Comparison of ENCODE assay signal across 10 cellular contexts in genomic region chr4:150126880-150127236, GRCh38. TPM values are rescaled to one million over a fixed set of nuclear protein-coding genes. Genes with fewer than 3 reads are reported as not detected.
DNase-seq lines count a peak whose midpoint lies in the region; ATAC-seq and TF ChIP-seq lines count a peak whose summit lies in the region.
"Had no signal": no experiment of that assay in that cellular context is flagged by ENCODE, and none has a peak within 500 bp of the region (broad histone marks: within the 10 kb centered on the region; RNA-seq: fewer than 3 reads in every experiment).

No MANE protein-coding gene starts in this region.

- CTCF ChIA-PET in RWPE1 (lab: Yijun Ruan, JAX): no interaction called here

- H3K36me3 Mint-ChIP-seq in naive B cell: peaks cover 0 to 4% of the 10 kb centered on the region in 2 donors
- H3K36me3 Mint-ChIP-seq: activated naive CD8-positive, alpha-beta T cell treated with anti-CD3 and anti-CD28 coated beads for 36 hours; natural killer cell treated with Interleukin-12 subunit alpha and Interleukin-12 subunit beta and Interleukin-15 and Interleukin-18, amount 100 ng/mL, for 72 hours had no signal

- POLR2A ChIA-PET in RWPE1 (lab: Yijun Ruan, JAX; ENCODE audit: low non-redundant PET): no interaction called here

- peak; percentile 18 for DNase-seq in RWPE1 (ENCODE audit: low spot score)
- DNase-seq in naive B cell: peak; percentile 29
- no peak for DNase-seq in epidermal melanocyte (ENCODE audit: insufficient read length, low spot score)
- DNase-seq in stimulated activated CD4-positive, alpha-beta T cell treated with anti-CD3 and anti-CD28 coated beads, Interleukin-4, amount 100 ng/mL, for 1 hour: no peak
- no peak for DNase-seq in cerebellar nuclear complex (lab: John Stamatoyannopoulos, UW)
- no peak for DNase-seq in stimulated activated CD4-positive, alpha-beta T cell treated with anti-CD3 and anti-CD28 coated beads, Interleukin-4, amount 100 ng/mL, for 24 hours
- DNase-seq: activated naive CD8-positive, alpha-beta T cell treated with anti-CD3 and anti-CD28 coated beads for 36 hours had no signal

- H3K27me3 Mint-ChIP-seq in naive B cell: peaks cover 0 to 27% (median 11%) of the 10 kb centered on the region in 3 donors

- TF ChIP-seq CTCF in RWPE1 (conservative IDR thresholded peaks at IDR 0.05; ENCODE audit: low read depth): no peak

- H3K27ac Mint-ChIP-seq in naive B cell: peak overlapping the region in 5 of 6 donors; percentile 51 to 95 (median 79)
- H3K27ac Mint-ChIP-seq: activated naive CD8-positive, alpha-beta T cell treated with anti-CD3 and anti-CD28 coated beads for 36 hours; natural killer cell treated with Interleukin-12 subunit alpha and Interleukin-12 subunit beta and Interleukin-15 and Interleukin-18, amount 100 ng/mL, for 72 hours had no signal

- peaks cover 0 to 15% (median 6%) of the 10 kb centered on the region in 7 donors for H3K9me3 Mint-ChIP-seq in naive B cell

- H3K27ac ChIP-seq in RWPE1: no peak overlapping the region

- ATAC-seq in GM18858 (IDR thresholded peaks at IDR 0.05; ENCODE audit: unreplicated experiment): peak; percentile 74
- ATAC-seq in HG02852 (IDR thresholded peaks at IDR 0.05; ENCODE audit: unreplicated experiment): peak; percentile 63
- ATAC-seq in naive B cell (ENCODE audit: low read depth in 2 of 2): peak; percentile 64 to 76
- ATAC-seq: natural killer cell treated with Interleukin-12 subunit alpha and Interleukin-12 subunit beta and Interleukin-15 and Interleukin-18, amount 100 ng/mL, for 72 hours had no signal

- peak overlapping the region; percentile 55 to 92 (median 74) for H3K4me3 Mint-ChIP-seq in naive B cell
- H3K4me3 Mint-ChIP-seq: activated naive CD8-positive, alpha-beta T cell treated with anti-CD3 and anti-CD28 coated beads for 36 hours; natural killer cell treated with Interleukin-12 subunit alpha and Interleukin-12 subunit beta and Interleukin-15 and Interleukin-18, amount 100 ng/mL, for 72 hours had no signal

- peaks cover 30 to 51% (median 32%) of the 10 kb centered on the region in 3 donors for H3K4me1 Mint-ChIP-seq in naive B cell
- H3K4me1 Mint-ChIP-seq: activated naive CD8-positive, alpha-beta T cell treated with anti-CD3 and anti-CD28 coated beads for 36 hours had no signal

RNA-seq across cellular contexts. Expression of gene DCLK2, which starts 48.6 kb away (rescaled TPM):
- polyA plus RNA-seq in naive B cell (ENCODE audit: low read depth in 6 of 6): 1 to 10 TPM in 3 of 6 donors, under 1 TPM in 3; 0.34 to 9.1 (median 2.0) TPM

Comparison
In these comparisons a context has a peak if more than half of its experiments do, and no peak if none do; other contexts are left out.
1. DNase-seq: peak in RWPE1 (single experiment) and naive B cell (single experiment); none in epidermal melanocyte (single experiment), stimulated activated CD4-positive, alpha-beta T cell treated with anti-CD3 and anti-CD28 coated beads, Interleukin-4, amount 100 ng/mL, for 1 hour (single experiment), cerebellar nuclear complex (0 of 2) and stimulated activated CD4-positive, alpha-beta T cell treated with anti-CD3 and anti-CD28 coated beads, Interleukin-4, amount 100 ng/mL, for 24 hours (single experiment).
2. Peak in every context shown above with its lines, with median percentiles within 50 percentile points of each other: ATAC-seq.